In the genomic region with DNA sequence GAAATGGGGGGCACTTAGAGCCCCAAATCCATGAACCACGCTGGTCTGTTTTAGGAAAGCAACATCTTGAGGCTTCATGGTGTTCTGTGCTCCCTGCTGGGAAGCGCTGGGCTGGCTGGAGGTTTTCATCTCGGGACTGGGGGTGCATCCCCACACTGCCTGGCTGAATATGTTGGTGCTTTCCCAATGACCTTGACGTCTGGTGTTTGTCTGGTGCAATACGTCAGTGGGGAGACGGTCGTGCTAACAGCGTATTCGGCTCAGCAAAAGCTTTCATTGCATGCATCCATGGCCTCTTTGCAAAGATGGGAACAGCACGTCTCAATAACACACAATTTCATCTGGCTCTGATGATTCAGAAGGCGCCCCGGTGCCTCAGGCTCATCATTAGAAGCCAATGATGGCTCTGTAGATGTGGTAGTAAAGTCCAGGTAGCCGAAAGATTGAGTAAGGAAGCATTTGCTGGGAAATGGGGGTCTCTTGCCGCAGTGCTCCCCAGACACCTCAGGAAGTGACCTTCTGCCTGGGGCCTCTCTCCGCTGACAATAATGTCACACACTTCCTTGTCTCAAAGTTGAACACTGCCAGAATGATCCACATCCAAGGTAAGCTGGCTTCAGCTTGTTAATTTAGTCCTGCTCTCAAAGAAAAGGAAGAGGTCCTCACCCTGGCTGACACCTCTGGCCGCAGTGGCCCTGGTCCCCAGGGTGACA, we compare ENCODE assay signal across 20 cellular contexts.
DNase-seq lines count a peak whose midpoint lies in the region; ATAC-seq, FAIRE-seq and TF ChIP-seq lines count a peak whose summit lies in the region.
"Had no signal": no experiment of that assay in that cellular context is flagged by ENCODE, and none has a peak within 500 bp of the region (broad histone marks: within the 10 kb centered on the region; RNA-seq: fewer than 3 reads in every experiment).

No MANE protein-coding gene starts in this region.

- H3K4me1 Mint-ChIP-seq in GM23338, result peaks cover 50% of the 10 kb centered on the region
- peaks cover 19% of the 10 kb centered on the region for H3K4me1 Mint-ChIP-seq in type B pancreatic cell (ENCODE audit: unreplicated experiment)

- H2AFZ ChIP-seq in GM23338, result peak overlapping the region; percentile 97
- H2AFZ ChIP-seq: GM23248 had no signal

- H3K9me3 Mint-ChIP-seq in GM23338 (no peaks in the 10 kb centered on the region; the same call in 2 of the 3 replicates), type B pancreatic cell (no peaks in the 10 kb centered on the region)

- H3K4me3 ChIP-seq in GM23338, result 0 out of 2 replicates have a peak overlapping the region, but pooled peaks have one; percentile 6
- no peak overlapping the region for H3K4me3 ChIP-seq in foreskin fibroblast (ENCODE audit: low read depth in 1 of 2, low read length in 2 of 2)
- H3K4me3 ChIP-seq: GM23248, Peyer's patch, SJSA1 had no signal

- H3K4me2 ChIP-seq in GM23338, result peak overlapping the region; percentile 81

- H3K36me3 Mint-ChIP-seq in GM23338 (ENCODE audit: low read depth) (no peaks in the 10 kb centered on the region), type B pancreatic cell (no peaks in the 10 kb centered on the region)

- peak; percentile 7; the same call in 1 of the 3 replicates for ATAC-seq in GM23338

- CTCF ChIA-PET in GM10248 (lab: Yijun Ruan, JAX), result interaction anchor here (0.9 kb wide), 1 partner anchor 14 kb away, joined by 3 read pairs; no protein-coding TSS in a partner anchor

- H3K27me3 ChIP-seq in GM23338 (ENCODE audit: insufficient read depth), result peaks cover 26% of the 10 kb centered on the region

- POLR2A ChIA-PET in GM10248 (lab: Yijun Ruan, JAX), result no interaction called here

- H3K4me1 ChIP-seq in GM23338 (ENCODE audit: insufficient read depth), result peaks cover 39% of the 10 kb centered on the region
- H3K4me1 ChIP-seq: Peyer's patch, SJSA1 had no signal

- 0 out of 2 replicates have a peak, but pooled peaks cover 4% of the 10 kb centered on the region for H3F3A ChIP-seq in GM23338 (replicated peaks; ENCODE audit: low read depth)

- intact Hi-C loops in posterior vena cava (cut with DNase I), result loop anchor here (5.0 to 10.0 kb wide), 4 partner anchors 86 to 1679 kb away; partner anchors contain the start of gene ING1 (in 1 of the 2)

- no peaks in the 10 kb centered on the region for H3K79me2 ChIP-seq in GM23338 (replicated peaks; ENCODE audit: insufficient read depth)

- H3K27ac Mint-ChIP-seq in GM23338, result no peak overlapping the region
- no peak overlapping the region for H3K27ac Mint-ChIP-seq in type B pancreatic cell

- peaks cover 5% of the 10 kb centered on the region; the same call in 1 of the 2 replicates for H3K9me2 ChIP-seq in GM23338 (ENCODE audit: insufficient read depth)

- H4K20me1 ChIP-seq in GM23338 (replicated peaks; ENCODE audit: insufficient read depth), result no peaks in the 10 kb centered on the region

- TF ChIP-seq CTCF in GM23338 (conservative IDR thresholded peaks at IDR 0.05; ENCODE audit: low read depth in 2 of 2), result no peak
- no peak for TF ChIP-seq CTCF in VCaP (conservative IDR thresholded peaks at IDR 0.05)
- no peak for TF ChIP-seq CTCF in foreskin fibroblast (IDR thresholded peaks at IDR 0.05; ENCODE audit: low read depth, low read length)
- TF ChIP-seq CTCF in type B pancreatic cell (conservative IDR thresholded peaks at IDR 0.05), result no peak
- no peak for TF ChIP-seq CTCF in GM10248 (IDR thresholded peaks at IDR 0.05; ENCODE audit: control extremely low read depth, extremely low read depth, low read depth, missing control alignments)

- H3K27me3 Mint-ChIP-seq in GM23338 (ENCODE audit: insufficient read depth, low read depth, poor library complexity) (peaks cover 11% of the 10 kb centered on the region), type B pancreatic cell (peaks cover 12% of the 10 kb centered on the region)

- no peak for TF ChIP-seq POLR2A in GM12892 (IDR thresholded peaks at IDR 0.05; ENCODE audit: low read depth, low read length)

- H3K27ac ChIP-seq in GM23338 (ENCODE audit: low read depth) (no peak overlapping the region), VCaP (peak overlapping the region; percentile 65)
- H3K27ac ChIP-seq: GM23248, Peyer's patch, SJSA1 had no signal

- FAIRE-seq in GM12892 (lab: Jason Lieb, UNC), result no peak
- FAIRE-seq: HepG2 had no signal

- H3K4me3 Mint-ChIP-seq in GM23338, result no peak overlapping the region; the same call in 2 of the 3 replicates
- H3K4me3 Mint-ChIP-seq in type B pancreatic cell, result no peak overlapping the region

- DNase-seq in GM23338 (ENCODE audit: low spot score) (no peak), foreskin fibroblast (peak; percentile 28 to 68), posterior vena cava (ENCODE audit: low spot score) (peak; percentile 15), type B pancreatic cell (ENCODE audit: extremely low spot score, unreplicated experiment) (no peak), GM12892 (ENCODE audit: insufficient read length) (no peak), GM10248 (ENCODE audit: extremely low spot score) (no peak)
- DNase-seq: C1 segment of cervical spinal cord; DMS79; GM23248; KG1; NCI-H1417; NCI-H187; NCI-H2107; NCI-H510A; NCI-H748 treated with DMSO at 0.1 percent for 48 hours; NK-92 treated with Interleukin-12 subunit alpha and Interleukin-12 subunit beta, amount 100 ng/mL, for 24 hours; Peyer's patch had no signal

- no peaks in the 10 kb centered on the region for H3K36me3 ChIP-seq in GM23338 (ENCODE audit: insufficient read depth)
- H3K36me3 ChIP-seq: Peyer's patch, SJSA1 had no signal

TF ChIP-seq in GM23338, 12 proteins besides CTCF, POLR2A, EP300 and RAD21:
- no peak for TF ChIP-seq CREB1 (CRISPR knock-in tag; IDR thresholded peaks at IDR 0.05; ENCODE audit: low read depth)
- no peak for TF ChIP-seq EZH2phosphoT487 (IDR thresholded peaks at IDR 0.05; ENCODE audit: unreplicated experiment)
- TF ChIP-seq NANOG (IDR thresholded peaks at IDR 0.05; ENCODE audit: borderline replicate concordance), result no peak

Comparison
In these comparisons a context has a peak if more than half of its experiments do, and no peak if none do; other contexts are left out.
1. DNase-seq: peak in foreskin fibroblast (2 of 2) and posterior vena cava (single experiment); none in GM23338 (single experiment), type B pancreatic cell (single experiment), GM12892 (single experiment) and GM10248 (single experiment).